In genomic region chr11:36345084-36345511, GRCh38 we compare ENCODE assay signal across 16 cellular contexts. TPM values are rescaled to one million over a fixed set of nuclear protein-coding genes. Genes with fewer than 3 reads are reported as not detected.
DNase-seq lines count a peak whose midpoint lies in the region; ATAC-seq, FAIRE-seq and TF ChIP-seq lines count a peak whose summit lies in the region.
"Had no signal": no experiment of that assay in that cellular context is flagged by ENCODE, and none has a peak within 500 bp of the region (broad histone marks: within the 10 kb centered on the region; RNA-seq: fewer than 3 reads in every experiment).

No MANE protein-coding gene starts in this region.

- H3K27ac Mint-ChIP-seq in stimulated activated naive B cell treated with anti-CD40 and anti-IgM and Interleukin-4, amounts not matched to agents 10 μg/mL and 1 μg/mL and 100 μg/mL, for 72 hours = no peak overlapping the region
- H3K27ac Mint-ChIP-seq: CD4-positive, alpha-beta T cell had no signal

- CTCF ChIA-PET in K562 (lab: Yijun Ruan, JAX; ENCODE audit: low intra/inter-chr PET ratio) = no interaction called here

- no peaks in the 10 kb centered on the region for H3K79me2 ChIP-seq in K562 (ENCODE audit: control insufficient read depth, insufficient read depth, low read length)

- H2AFZ ChIP-seq in K562 (ENCODE audit: low read depth, low read length) = no peak overlapping the region

- no peak overlapping the region for H3K4me2 ChIP-seq in K562 (ENCODE audit: insufficient read depth, low read length)

- no TSS peak for BruUV-seq in K562 (replicated peaks; lab: Mats Ljungman, UMichigan)

- TF ChIP-seq RAD21 in K562 (CRISPR knock-in tag; conservative IDR thresholded peaks at IDR 0.05 in 1 of 2, IDR thresholded peaks at IDR 0.05 in 1 of 2) = no peak

- peaks cover 20 to 29% of the 10 kb centered on the region in 2 donors for H3K4me1 Mint-ChIP-seq in stimulated activated naive B cell treated with anti-CD40 and anti-IgM and Interleukin-4, amounts not matched to agents 10 μg/mL and 1 μg/mL and 100 μg/mL, for 72 hours

- no peak for TF ChIP-seq POLR2A in K562 (conservative IDR thresholded peaks at IDR 0.05)

- no peaks in the 10 kb centered on the region for H3K9me3 ChIP-seq in K562 (replicated peaks; ENCODE audit: control insufficient read depth, insufficient read depth, low read depth, low read length)
- no peaks in the 10 kb centered on the region for H3K9me3 ChIP-seq in small intestine (ENCODE audit: control insufficient read depth, low read depth)
- H3K9me3 ChIP-seq: BE2C had no signal

- ATAC-seq in K562 (no peak), left lobe of liver (peak; percentile 45)
- ATAC-seq in stimulated activated naive B cell treated with anti-CD40 and anti-IgM and Interleukin-4, amounts not matched to agents 10 μg/mL and 1 μg/mL and 100 μg/mL, for 72 hours (replicated peaks) = no peak

- H3K27me3 ChIP-seq in K562 (ENCODE audit: control insufficient read depth in 2 of 2, insufficient read depth in 2 of 2, low read length in 2 of 2) (peaks cover 16 to 40% of the 10 kb centered on the region in 2 experiments; a peak in 4 of 5 replicates), small intestine (ENCODE audit: control insufficient read depth in 2 of 2, insufficient read depth in 2 of 2, low read length in 2 of 2) (no peaks in the 10 kb centered on the region)
- H3K27me3 ChIP-seq: BE2C had no signal

- H3K27ac ChIP-seq in K562 (ENCODE audit: extremely low read depth, low read depth, low read length) (no peak overlapping the region), small intestine (ENCODE audit: low read depth in 1 of 2, low read length in 1 of 2) (peak overlapping the region; percentile 61 to 80)
- H3K27ac ChIP-seq: HL-60 had no signal

- no peak overlapping the region for H3K4me3 Mint-ChIP-seq in stimulated activated naive B cell treated with anti-CD40 and anti-IgM and Interleukin-4, amounts not matched to agents 10 μg/mL and 1 μg/mL and 100 μg/mL, for 72 hours
- H3K4me3 Mint-ChIP-seq: CD4-positive, alpha-beta T cell had no signal

- TF ChIP-seq CTCF in K562 (IDR thresholded peaks at IDR 0.05 in 2 of 3, conservative IDR thresholded peaks at IDR 0.05 in 1 of 3; ENCODE audit: insufficient read depth in 2 of 3, low read depth in 1 of 3, low read length in 3 of 3) = no peak

- no peak for FAIRE-seq in K562 (lab: Jason Lieb, UNC)
- no peak for FAIRE-seq in small intestine (lab: Jason Lieb, UNC)

- peak; percentile 32 for DNase-seq in HT-29 (ENCODE audit: low spot score)
- DNase-seq in K562 (ENCODE audit: extremely low read depth in 1 of 4, low spot score in 3 of 4) = no peak
- no peak for DNase-seq in left lobe of liver (ENCODE audit: low spot score)
- DNase-seq in small intestine = peak; percentile 94
- DNase-seq in stimulated activated naive CD4-positive, alpha-beta T cell (lab: John Stamatoyannopoulos, UW) = no peak
- DNase-seq in stimulated activated naive B cell treated with anti-CD40 and anti-IgM and Interleukin-4, amounts not matched to agents 10 μg/mL and 1 μg/mL and 100 μg/mL, for 72 hours = no peak
- DNase-seq in DMS153 treated with DMSO at 0.1 percent for 48 hours (lab: John Stamatoyannopoulos, UW; ENCODE audit: unreplicated experiment) = no peak
- DNase-seq: BE2C; CD4-positive, alpha-beta T cell; DMS79 treated with DMSO at 0.1 percent for 48 hours; HCEC 1CT; NCI-H1436; NCI-H2081; NCI-H510A had no signal

- no peak overlapping the region for H3K9ac ChIP-seq in K562 (ENCODE audit: insufficient read depth in 1 of 2, low read depth in 2 of 2, low read length in 2 of 2)

- intact Hi-C loops in K562 (cut with micrococcal nuclease) = no loop called here

- no peaks in the 10 kb centered on the region for H3K4me1 ChIP-seq in K562 (replicated peaks in 1 of 2; ENCODE audit: control insufficient read depth in 2 of 2, insufficient read depth in 2 of 2, low read length in 2 of 2)
- no peaks in the 10 kb centered on the region for H3K4me1 ChIP-seq in small intestine (ENCODE audit: control insufficient read depth in 2 of 2, insufficient read depth in 1 of 2, low read depth in 1 of 2, low read length in 1 of 2)

- H3K4me3 ChIP-seq in K562 (no peak overlapping the region), small intestine (ENCODE audit: low read depth in 1 of 2, low read length in 2 of 2) (no peak overlapping the region)

- no peaks in the 10 kb centered on the region for H3K36me3 ChIP-seq in K562 (ENCODE audit: control insufficient read depth, insufficient read depth, low read length)
- H3K36me3 ChIP-seq in small intestine (ENCODE audit: control insufficient read depth in 2 of 2, insufficient read depth in 2 of 2, low read length in 2 of 2) = no peaks in the 10 kb centered on the region
- H3K36me3 ChIP-seq: BE2C had no signal

- POLR2A ChIA-PET in K562 (lab: Yijun Ruan, JAX) = no interaction called here

- H3K27me3 Mint-ChIP-seq in stimulated activated naive B cell treated with anti-CD40 and anti-IgM and Interleukin-4, amounts not matched to agents 10 μg/mL and 1 μg/mL and 100 μg/mL, for 72 hours = peaks cover 12 to 27% of the 10 kb centered on the region in 2 donors

- TF ChIP-seq EP300 in K562 (IDR thresholded peaks at IDR 0.05; ENCODE audit: low read length) = no peak

- in situ Hi-C loops in K562 (cut with MboI) = no loop called here

- no peaks in the 10 kb centered on the region for H3K9me1 ChIP-seq in K562 (ENCODE audit: control insufficient read depth, insufficient read depth, low read length)

- H3K36me3 Mint-ChIP-seq in stimulated activated naive B cell treated with anti-CD40 and anti-IgM and Interleukin-4, amounts not matched to agents 10 μg/mL and 1 μg/mL and 100 μg/mL, for 72 hours = no peaks in the 10 kb centered on the region

- no peaks in the 10 kb centered on the region for H3K9me3 Mint-ChIP-seq in stimulated activated naive B cell treated with anti-CD40 and anti-IgM and Interleukin-4, amounts not matched to agents 10 μg/mL and 1 μg/mL and 100 μg/mL, for 72 hours
- H3K9me3 Mint-ChIP-seq: CD4-positive, alpha-beta T cell had no signal

- under 1% methylated on average over 11 of the region's 11 CpGs for WGBS in K562 (ENCODE audit: insufficient coverage, low coverage, missing lambda C conversion rate)
- WGBS in small intestine, 3 donors = 31 to 60% (median 46%) methylated on average over 11 of the region's 11 CpGs

- no peaks in the 10 kb centered on the region for H4K20me1 ChIP-seq in K562 (replicated peaks; ENCODE audit: control insufficient read depth, insufficient read depth, low read length)

RNA-seq across cellular contexts. Expression of gene PRR5L, which starts 49.0 kb away (rescaled TPM):
- 80.1 and 92.8 TPM in 2 replicates for total RNA-seq in HT-29 (2014; rRNA removed; shearing (Covaris generic))
- 0.37 and 0.74 TPM in 2 replicates for total RNA-seq in K562 (2011; cell fraction: chromatin; rRNA removed; ENCODE audit: low replicate concordance)
- 0.50 and 0.66 TPM in 2 replicates for total RNA-seq in K562 (2011; cell fraction: nucleolus; rRNA removed)
- 0.22 and 1.3 TPM in 2 replicates for total RNA-seq in K562 (2011; cell fraction: nucleoplasm; rRNA removed)
- 0.53 TPM in 1 of 2 replicates, not detected in the other for total RNA-seq in K562 (2014; rRNA removed)
- 0.16 and 0.29 TPM in 2 replicates for total RNA-seq in K562 (2014; rRNA removed; fragmentation: Illumina TruSeq; extraction: Trizol)
- total RNA-seq in K562 (2015; rRNA removed; fragmentation: Illumina TruSeq; extraction: Trizol) = 0.11 TPM in 1 of 2 replicates, not detected in the other
- 0.07 and 0.60 TPM in 2 replicates for total RNA-seq in K562 (2021)
- polyA plus RNA-seq in K562 (2011; rRNA removed) = 0.15 and 0.36 TPM in 2 replicates
- polyA plus RNA-seq in K562 (2011; cell fraction: cytosol; rRNA removed) = 0.09 and 0.15 TPM in 2 replicates
- 0.20 and 0.63 TPM in 2 replicates for polyA plus RNA-seq in K562 (2011; cell fraction: nucleus; rRNA removed)
- polyA plus RNA-seq in K562 (2012) = 0.30 and 0.79 TPM in 2 replicates
- polyA plus RNA-seq in K562 (2014; fragmentation: Illumina TruSeq; extraction: Trizol) = 0.39 and 0.40 TPM in 2 replicates
- under 1 TPM in 1 of 2 experiments, not detected in 1; 0.25 TPM for polyA plus RNA-seq in K562 (2014; fragmentation: Nextera tagmentation; extraction: Ambion mirVana)
- polyA plus RNA-seq in K562 (2014; rRNA removed) = 0.50 and 2.5 TPM in 2 replicates
- polyA minus RNA-seq in K562 (2011; rRNA and poly(A)+ RNA removed) = 0.18 and 0.33 TPM in 2 replicates
- polyA minus RNA-seq in K562 (2011; cell fraction: cytosol; rRNA and poly(A)+ RNA removed) = not detected in 2 replicates
- 0.11 and 0.81 TPM in 2 replicates for polyA minus RNA-seq in K562 (2011; cell fraction: nucleus; rRNA and poly(A)+ RNA removed)
- 2.1 TPM for total RNA-seq in left lobe of liver
- polyA plus RNA-seq in small intestine = 10 to 100 TPM in 1 of 3 donors, 1 to 10 TPM in 2; 5.6 to 14.0 (median 6.8) TPM
- total RNA-seq: G401 had no signal

RNA-seq across cellular contexts. Expression of gene COMMD9, which starts 55.9 kb away (rescaled TPM):
- 93.7 and 96.6 TPM in 2 replicates for total RNA-seq in HT-29 (2014; rRNA removed; shearing (Covaris generic))
- total RNA-seq in K562 (2011; cell fraction: chromatin; rRNA removed; ENCODE audit: low replicate concordance) = 7.3 and 10.3 TPM in 2 replicates
- 7.8 and 7.9 TPM in 2 replicates for total RNA-seq in K562 (2011; cell fraction: nucleolus; rRNA removed)
- 10.5 and 13.7 TPM in 2 replicates for total RNA-seq in K562 (2011; cell fraction: nucleoplasm; rRNA removed)
- 32.2 and 33.1 TPM in 2 replicates for total RNA-seq in K562 (2014; rRNA removed)
- 27.3 and 29.6 TPM in 2 replicates for total RNA-seq in K562 (2014; rRNA removed; fragmentation: Illumina TruSeq; extraction: Trizol)
- total RNA-seq in K562 (2015; rRNA removed; fragmentation: Illumina TruSeq; extraction: Trizol) = 38.9 and 40.0 TPM in 2 replicates
- 49.5 and 52.3 TPM in 2 replicates for total RNA-seq in K562 (2021)
- polyA plus RNA-seq in K562 (2011; rRNA removed) = 41.8 and 46.5 TPM in 2 replicates
- 40.7 and 66.0 TPM in 2 replicates for polyA plus RNA-seq in K562 (2011; cell fraction: cytosol; rRNA removed)
- polyA plus RNA-seq in K562 (2011; cell fraction: nucleus; rRNA removed) = 30.8 and 37.3 TPM in 2 replicates
- 31.3 and 34.4 TPM in 2 replicates for polyA plus RNA-seq in K562 (2012)
- 40.6 and 58.6 TPM in 2 replicates for polyA plus RNA-seq in K562 (2014; fragmentation: Illumina TruSeq; extraction: Trizol)
- 100 to 1,000 TPM; 115 to 121 TPM for polyA plus RNA-seq in K562 (2014; fragmentation: Nextera tagmentation; extraction: Ambion mirVana)
- polyA plus RNA-seq in K562 (2014; rRNA removed) = 48.0 and 54.6 TPM in 2 replicates
- polyA minus RNA-seq in K562 (2011; rRNA and poly(A)+ RNA removed) = 24.1 and 28.4 TPM in 2 replicates
- 15.6 and 19.9 TPM in 2 replicates for polyA minus RNA-seq in K562 (2011; cell fraction: cytosol; rRNA and poly(A)+ RNA removed)
- polyA minus RNA-seq in K562 (2011; cell fraction: nucleus; rRNA and poly(A)+ RNA removed) = 4.7 and 6.4 TPM in 2 replicates
- 26.0 TPM for total RNA-seq in left lobe of liver
- 10 to 100 TPM; 27.0 to 41.9 (median 33.8) TPM for polyA plus RNA-seq in small intestine

Comparison
In these comparisons a context has a peak if more than half of its experiments do, and no peak if none do; other contexts are left out.
1. DNase-seq: peak in HT-29 (single experiment) and small intestine (single experiment); none in K562 (0 of 4), left lobe of liver (single experiment), stimulated activated naive CD4-positive, alpha-beta T cell (0 of 6), stimulated activated naive B cell treated with anti-CD40 and anti-IgM and Interleukin-4, amounts not matched to agents 10 μg/mL and 1 μg/mL and 100 μg/mL, for 72 hours (single experiment) and DMS153 treated with DMSO at 0.1 percent for 48 hours (single experiment).
2. RNA of gene PRR5L, which starts 49.0 kb away (total RNA-seq): 80.1 to 92.8 TPM in HT-29; 2.1 TPM in left lobe of liver (single experiment) and 0.07 to 1.3 TPM in K562; every median in the first group is over 10 times any median in the second.